ENCODE assay signal across 26 cellular contexts in the genomic region with DNA sequence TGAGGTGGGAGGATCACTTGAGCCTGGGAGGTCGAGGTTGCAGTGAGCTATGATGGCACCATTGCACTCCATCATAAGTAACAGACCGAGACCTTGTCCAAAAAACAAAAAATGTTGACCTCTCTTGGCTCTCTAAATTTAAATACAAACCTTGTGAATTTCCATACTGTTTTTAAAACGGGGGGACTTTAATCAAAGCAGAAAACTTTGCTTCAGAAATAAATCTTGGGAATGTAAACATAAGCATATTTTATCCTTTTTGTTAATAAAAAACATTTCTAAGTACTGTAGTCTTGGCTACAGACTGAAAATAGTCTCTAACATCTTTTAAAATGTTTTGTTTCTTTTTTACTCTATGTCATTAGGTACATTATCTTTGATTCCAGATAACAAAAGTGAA.
"Had no signal": no experiment of that assay in that cellular context is flagged by ENCODE, and none has a peak within 500 bp of the region (broad histone marks: within the 10 kb centered on the region; RNA-seq: fewer than 3 reads in every experiment).

No MANE protein-coding gene starts in this region.

- H3K27me3 ChIP-seq: body of pancreas, colonic mucosa, heart left ventricle, left lung, pancreas, right atrium auricular region, testis, transverse colon had no signal

- ATAC-seq: activated CD4-positive, alpha-beta T cell treated with anti-CD3 and anti-CD28 coated beads for 36 hours; activated CD8-positive, alpha-beta memory T cell treated with anti-CD3 and anti-CD28 coated beads, Interleukin-2, amount 10 ng/mL, durations not matched to agents 7 days and 5 days; activated CD8-positive, alpha-beta T cell treated with anti-CD3 and anti-CD28 coated beads, Interleukin-2, amount 10 ng/mL, durations not matched to agents 7 days and 5 days; activated naive CD4-positive, alpha-beta T cell treated with anti-CD3 and anti-CD28 coated beads, Interleukin-2, amount 50 U/mL, for 72 hours; body of pancreas; left lung; lower lobe of right lung; pancreas; psoas muscle had no signal

- H3K4me1 ChIP-seq: body of pancreas, colonic mucosa, left lung, lower lobe of right lung, pancreas, psoas muscle had no signal

- H3K27ac ChIP-seq: body of pancreas, colonic mucosa, dorsolateral prefrontal cortex, left lung, lower lobe of right lung, pancreas, psoas muscle, testis had no signal

- DNase-seq: activated CD4-positive, alpha-beta T cell treated with anti-CD3 and anti-CD28 coated beads for 36 hours; activated CD4-positive, CD25-positive, alpha-beta regulatory T cell; activated CD8-positive, alpha-beta memory T cell treated with anti-CD3 and anti-CD28 coated beads, Interleukin-2, amount 10 ng/mL, durations not matched to agents 7 days and 5 days; activated CD8-positive, alpha-beta T cell treated with anti-CD3 and anti-CD28 coated beads, Interleukin-2, amount 10 ng/mL, durations not matched to agents 7 days and 5 days; activated naive CD4-positive, alpha-beta T cell; activated T-cell treated with anti-CD3 and anti-CD28 coated beads, Interleukin-2, amount 50 U/mL, for 48 hours; aorta; body of pancreas; cerebellar nuclear complex; colonic mucosa; dorsolateral prefrontal cortex; effector memory CD4-positive, alpha-beta T cell; erythroblast; left lung; lower lobe of right lung; nephron progenitor cell; pancreas; psoas muscle; stimulated activated naive CD4-positive, alpha-beta T cell; T-helper 1 cell; testis; transverse colon had no signal

- H3K9me3 Mint-ChIP-seq: activated naive CD4-positive, alpha-beta T cell treated with anti-CD3 and anti-CD28 coated beads, Interleukin-2, amount 50 U/mL, for 72 hours; nephron progenitor cell; T-helper 2 cell treated with Interferon-gamma antibody and Interleukin-4, amounts not matched to agents 5 μg/mL and 100 μg/mL, for 36 hours had no signal

- H3K4me1 Mint-ChIP-seq: activated CD4-positive, alpha-beta T cell treated with anti-CD3 and anti-CD28 coated beads for 36 hours; activated CD8-positive, alpha-beta memory T cell treated with anti-CD3 and anti-CD28 coated beads, Interleukin-2, amount 10 ng/mL, durations not matched to agents 7 days and 5 days had no signal

- H3K36me3 ChIP-seq: colonic mucosa, heart left ventricle, left lung, lower lobe of right lung, pancreas, right atrium auricular region, transverse colon had no signal

- H3K4me3 Mint-ChIP-seq: activated CD4-positive, alpha-beta T cell treated with anti-CD3 and anti-CD28 coated beads for 36 hours; activated CD8-positive, alpha-beta memory T cell treated with anti-CD3 and anti-CD28 coated beads, Interleukin-2, amount 10 ng/mL, durations not matched to agents 7 days and 5 days; activated CD8-positive, alpha-beta T cell treated with anti-CD3 and anti-CD28 coated beads, Interleukin-2, amount 10 ng/mL, durations not matched to agents 7 days and 5 days; nephron progenitor cell; T-helper 2 cell treated with Interferon-gamma antibody and Interleukin-4, amounts not matched to agents 5 μg/mL and 100 μg/mL, for 36 hours had no signal

- H3K27ac Mint-ChIP-seq: activated CD4-positive, alpha-beta T cell treated with anti-CD3 and anti-CD28 coated beads for 36 hours; activated CD8-positive, alpha-beta memory T cell treated with anti-CD3 and anti-CD28 coated beads, Interleukin-2, amount 10 ng/mL, durations not matched to agents 7 days and 5 days; activated CD8-positive, alpha-beta T cell treated with anti-CD3 and anti-CD28 coated beads, Interleukin-2, amount 10 ng/mL, durations not matched to agents 7 days and 5 days; activated naive CD4-positive, alpha-beta T cell treated with anti-CD3 and anti-CD28 coated beads, Interleukin-2, amount 50 U/mL, for 72 hours; nephron progenitor cell; T-helper 2 cell treated with Interferon-gamma antibody and Interleukin-4, amounts not matched to agents 5 μg/mL and 100 μg/mL, for 36 hours had no signal

- FAIRE-seq: pancreas had no signal

- H3K9me3 ChIP-seq: body of pancreas, colonic mucosa, heart left ventricle, left lung, lower lobe of right lung, pancreas, psoas muscle, right atrium auricular region, testis, transverse colon had no signal

- H3K36me3 Mint-ChIP-seq: activated CD8-positive, alpha-beta memory T cell treated with anti-CD3 and anti-CD28 coated beads, Interleukin-2, amount 10 ng/mL, durations not matched to agents 7 days and 5 days; activated naive CD4-positive, alpha-beta T cell treated with anti-CD3 and anti-CD28 coated beads, Interleukin-2, amount 50 U/mL, for 72 hours had no signal

- H3K4me3 ChIP-seq: body of pancreas, colonic mucosa, dorsolateral prefrontal cortex, heart left ventricle, left lung, lower lobe of right lung, pancreas, psoas muscle, right atrium auricular region, testis, transverse colon had no signal
